ENCODE assay signal across 1 cellular context in genomic region chr5:14417232-14417730, GRCh38.
TF ChIP-seq lines count a peak whose summit lies in the region.

No MANE protein-coding gene starts in this region.

TF ChIP-seq in SK-N-SH treated with all-trans-retinoic acid at 6 μM for 48 hours, 23 proteins besides CTCF, POLR2A, EP300 and RAD21 (continued from another document):
- TF ChIP-seq BACH2 (CRISPR knock-in tag; IDR thresholded peaks at IDR 0.05; ENCODE audit: borderline replicate concordance) (no peak), GLIS3 (CRISPR knock-in tag; IDR thresholded peaks at IDR 0.05) (no peak), ESRRG (CRISPR knock-in tag; IDR thresholded peaks at IDR 0.05) (no peak), CSRNP3 (CRISPR knock-in tag; IDR thresholded peaks at IDR 0.05) (no peak), ARNTL (CRISPR knock-in tag; IDR thresholded peaks at IDR 0.05; ENCODE audit: borderline replicate concordance, low read depth) (0 out of 2 replicates have a peak, but pooled peaks have one; percentile 42)
